In the genomic region with DNA sequence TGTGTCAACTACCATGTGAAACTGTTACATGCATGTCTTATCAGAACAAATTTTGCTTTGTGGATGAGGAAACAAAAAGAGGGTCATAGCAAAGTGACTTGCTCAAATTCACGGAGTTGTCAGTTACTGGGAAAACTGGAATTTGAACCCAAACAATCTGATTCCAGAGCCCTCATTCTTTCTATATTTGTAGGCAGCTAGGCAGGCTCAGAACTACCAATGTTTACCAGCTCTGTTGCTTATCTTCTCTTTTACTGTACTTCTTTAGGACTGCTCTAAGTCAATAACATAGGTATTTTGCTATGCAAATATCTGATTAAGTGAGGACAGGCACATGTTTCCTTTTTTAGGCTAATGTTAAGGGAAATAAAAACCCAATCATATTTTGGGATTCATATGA, we compare ENCODE assay signal across 6 cellular contexts.
"Had no signal": no experiment of that assay in that cellular context is flagged by ENCODE, and none has a peak within 500 bp of the region (broad histone marks: within the 10 kb centered on the region; RNA-seq: fewer than 3 reads in every experiment).

No MANE protein-coding gene starts in this region.

- H3K4me1 Mint-ChIP-seq: H9, IgD-negative memory B cell had no signal

- H3K4me2 ChIP-seq: KMS-11 had no signal

- H2AFZ ChIP-seq: GM23248 had no signal

- DNase-seq: GM23248, H9, HCEC 1CT, KBM-7 had no signal

- H3K27me3 Mint-ChIP-seq: IgD-negative memory B cell had no signal

- H3K4me3 ChIP-seq: GM23248 had no signal

- H3K36me3 Mint-ChIP-seq: IgD-negative memory B cell had no signal

- H3K27ac Mint-ChIP-seq: H9, IgD-negative memory B cell had no signal

- H3K9me3 Mint-ChIP-seq: H9 had no signal

- H3K4me3 Mint-ChIP-seq: H9, IgD-negative memory B cell had no signal

- H3K27ac ChIP-seq: GM23248, KMS-11 had no signal
